Comparison of ENCODE assay signal across 8 cellular contexts in genomic region chr21:20882462-20883415, GRCh38.
DNase-seq lines count a peak whose midpoint lies in the region; ATAC-seq and TF ChIP-seq lines count a peak whose summit lies in the region.

No MANE protein-coding gene starts in this region.

- TF ChIP-seq POLR2A in breast epithelium (IDR thresholded peaks at IDR 0.05), result no peak
- no peak for TF ChIP-seq POLR2A in right lobe of liver (IDR thresholded peaks at IDR 0.05)

- WGBS in right lobe of liver (ENCODE audit: insufficient coverage, low coverage, low lambda C conversion rate, missing lambda C conversion rate), result 20% methylated on average over 9 of the region's 9 CpGs

- in situ Hi-C loops in GM13977 (cut with MboI; ENCODE audit: low pct_unique_long_range_greater_than_20kb, low sequenced_read_pairs, unreplicated experiment), result no loop called here

- H3K9me3 ChIP-seq in breast epithelium (no peaks in the 10 kb centered on the region), right lobe of liver (no peaks in the 10 kb centered on the region)

- H3K27ac ChIP-seq in 22Rv1 (no peak overlapping the region), breast epithelium (no peak overlapping the region), right lobe of liver (no peak overlapping the region)

- H3K36me3 ChIP-seq in breast epithelium (no peaks in the 10 kb centered on the region), right lobe of liver (no peaks in the 10 kb centered on the region)

- intact Hi-C loops in breast epithelium (cut with DNase I; ENCODE audit: low total_unique reads) (no loop called here), right lobe of liver (cut with DNase I) (no loop called here)

- no peak for DNase-seq in GM13977 (ENCODE audit: low spot score)
- peak; percentile 73 to 80 for DNase-seq in NCI-H446 (lab: John Stamatoyannopoulos, UW)
- DNase-seq in breast epithelium (ENCODE audit: low spot score in 2 of 2), result no peak
- DNase-seq in right lobe of liver, result no peak
- no peak for DNase-seq in islet precursor cell

- H3K27me3 ChIP-seq in breast epithelium (no peaks in the 10 kb centered on the region), right lobe of liver (no peaks in the 10 kb centered on the region)

- TF ChIP-seq CTCF in 22Rv1 (IDR thresholded peaks at IDR 0.05) (peak; percentile 88), GM13977 (IDR thresholded peaks at IDR 0.05; ENCODE audit: extremely low read depth, insufficient read depth, missing control alignments) (peak; percentile 48), breast epithelium (IDR thresholded peaks at IDR 0.05) (peak in 2 of 3 donors; percentile 37 to 57), right lobe of liver (IDR thresholded peaks at IDR 0.05) (peak; percentile 53 to 66 (median 59))

- ATAC-seq in right lobe of liver (peak; percentile 66 to 84 (median 78)), HG03025 (IDR thresholded peaks at IDR 0.05; ENCODE audit: low FRiP score, unreplicated experiment) (no peak), HG02678 (IDR thresholded peaks at IDR 0.05; ENCODE audit: unreplicated experiment) (no peak)

- H3K4me3 ChIP-seq in breast epithelium, result no peak overlapping the region
- H3K4me3 ChIP-seq in right lobe of liver, result no peak overlapping the region

- H3K4me1 ChIP-seq in breast epithelium (no peaks in the 10 kb centered on the region), right lobe of liver (no peaks in the 10 kb centered on the region)

Comparison
In these comparisons a context has a peak if more than half of its experiments do, and no peak if none do; other contexts are left out.
1. DNase-seq: peak in NCI-H446 (2 of 2); none in GM13977 (single experiment), breast epithelium (0 of 2), right lobe of liver (0 of 3) and islet precursor cell (single experiment).
2. ATAC-seq: peak in right lobe of liver (4 of 4); none in HG03025 (single experiment) and HG02678 (single experiment).
3. Peak in every context shown above with its lines, with median percentiles within 50 percentile points of each other: CTCF ChIP-seq.